Comparison of ENCODE assay signal across 1 cellular context in the genomic region with DNA sequence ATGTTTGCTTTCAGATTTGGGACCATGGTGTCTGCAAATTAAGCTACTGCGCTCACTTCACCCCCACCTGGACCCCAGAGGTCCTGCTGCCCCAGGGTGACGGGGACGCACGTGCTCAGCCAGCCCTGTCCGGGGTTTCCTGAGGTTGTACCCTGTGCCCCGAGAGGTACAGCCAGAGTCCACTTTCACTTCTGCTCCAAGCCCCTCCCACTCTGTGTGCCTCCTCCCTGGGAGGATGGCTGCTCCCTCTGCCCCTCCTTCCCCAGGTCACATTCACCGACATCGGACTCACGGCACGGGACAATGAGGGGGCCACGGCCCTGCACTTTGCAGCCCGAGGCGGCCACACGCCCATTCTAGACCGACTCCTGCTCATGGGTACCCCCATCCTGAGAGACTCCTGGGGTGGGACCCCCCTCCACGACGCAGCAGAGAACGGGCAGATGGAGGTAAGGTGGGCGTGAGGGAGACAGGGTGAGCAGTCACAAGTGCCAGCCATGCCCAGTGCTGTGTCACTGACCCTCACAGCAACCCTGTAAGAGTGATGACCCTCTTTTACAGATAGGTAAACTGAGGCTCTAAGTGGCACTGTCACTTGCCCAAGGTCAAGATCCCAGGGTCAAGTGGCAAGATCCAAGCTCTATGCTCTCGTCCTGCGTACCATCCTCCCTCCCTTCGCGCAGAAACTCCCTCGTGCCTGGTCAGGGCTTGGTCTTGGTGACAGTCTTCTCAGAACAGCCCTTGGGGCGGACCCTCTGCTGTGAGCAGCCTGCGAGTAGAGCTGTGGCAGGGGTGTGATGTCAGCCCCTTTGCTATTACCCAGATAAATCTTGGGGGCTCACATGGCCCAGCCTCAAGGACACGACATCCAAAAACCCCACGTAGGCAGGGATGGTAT.
TF ChIP-seq lines count a peak whose summit lies in the region.

No MANE protein-coding gene starts in this region.

TF ChIP-seq in K562, 482 proteins besides CTCF, POLR2A, EP300 and RAD21:
- 0 out of 4 replicates have a peak, but pooled peaks of 1 of the 2 experiments have one; percentile 30 for TF ChIP-seq FOXK2 (conservative IDR thresholded peaks at IDR 0.05 in 1 of 2, IDR thresholded peaks at IDR 0.05 in 1 of 2; ENCODE audit: low read depth in 2 of 2)
- TF ChIP-seq GABPA (tag; conservative IDR thresholded peaks at IDR 0.05; ENCODE audit: low read depth), result no peak
TF ChIP-seq in K562: peak in this region for 1.
